ENCODE assay signal across 16 cellular contexts in the genomic region with DNA sequence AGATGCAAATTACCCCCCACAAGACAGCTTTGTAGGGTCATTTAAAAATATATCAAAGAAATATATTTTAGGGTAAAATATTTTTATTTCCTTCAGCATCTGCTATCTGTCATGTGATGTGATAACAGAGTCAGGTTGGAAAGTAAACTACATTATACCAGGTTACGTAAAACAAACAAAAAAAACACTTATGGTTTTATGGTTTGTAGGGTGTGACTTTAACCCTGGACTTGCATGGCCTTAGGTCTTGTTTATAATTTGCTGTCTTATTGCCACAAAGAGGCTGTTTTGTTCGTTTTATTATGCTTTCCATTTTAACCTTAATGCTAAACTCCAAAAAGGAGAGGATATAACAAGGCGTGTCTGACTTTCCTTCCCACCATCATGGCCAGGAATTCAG.
DNase-seq lines count a peak whose midpoint lies in the region; ATAC-seq, FAIRE-seq and TF ChIP-seq lines count a peak whose summit lies in the region.
"Had no signal": no experiment of that assay in that cellular context is flagged by ENCODE, and none has a peak within 500 bp of the region (broad histone marks: within the 10 kb centered on the region; RNA-seq: fewer than 3 reads in every experiment).

No MANE protein-coding gene starts in this region.

- no peaks in the 10 kb centered on the region for H3K9me3 ChIP-seq in osteoblast (ENCODE audit: low read depth, low read length)
- H3K9me3 ChIP-seq: HAP-1 had no signal

- H3K27me3 ChIP-seq in osteoblast (ENCODE audit: insufficient read depth, low read length) = no peaks in the 10 kb centered on the region
- H3K27me3 ChIP-seq: BLaER1 treated with 17β-estradiol and CSF1 and Interleukin-3, amounts not matched to agents 10 nM and 100 nM had no signal

- H3K79me2 ChIP-seq in osteoblast (ENCODE audit: insufficient read depth, low read length) = no peaks in the 10 kb centered on the region

- peak overlapping the region; percentile 29 for H2AFZ ChIP-seq in osteoblast (ENCODE audit: low read length)

- H3K27ac ChIP-seq in osteoblast (ENCODE audit: low read depth, low read length) = no peak overlapping the region
- H3K27ac ChIP-seq: BLaER1 treated with 17β-estradiol and CSF1 and Interleukin-3, amounts not matched to agents 10 nM and 100 nM had no signal

- TF ChIP-seq CTCF in osteoblast (IDR thresholded peaks at IDR 0.05; ENCODE audit: extremely low read depth, low read depth, low read length) = no peak

- no peaks in the 10 kb centered on the region for H3K36me3 ChIP-seq in osteoblast (ENCODE audit: insufficient read depth, low read length)
- H3K36me3 ChIP-seq: BLaER1 treated with 17β-estradiol and CSF1 and Interleukin-3, amounts not matched to agents 10 nM and 100 nM; HAP-1 had no signal

- H3K27me3 Mint-ChIP-seq in stimulated activated memory B cell treated with anti-CD40 and anti-IgM and Interleukin-4, amounts not matched to agents 10 μg/mL and 1 μg/mL and 100 μg/mL, for 72 hours = no peaks in the 10 kb centered on the region
- H3K27me3 Mint-ChIP-seq: B cell had no signal

- no peaks in the 10 kb centered on the region for H4K20me1 ChIP-seq in osteoblast (ENCODE audit: insufficient read depth, low read length)
- H4K20me1 ChIP-seq: BLaER1 treated with 17β-estradiol and CSF1 and Interleukin-3, amounts not matched to agents 10 nM and 100 nM had no signal

- FAIRE-seq in colon (lab: Jason Lieb, UNC) = peak; percentile 33
- FAIRE-seq: GM12891, GM19239, H1 had no signal

- H3K27ac Mint-ChIP-seq in stimulated activated memory B cell treated with anti-CD40 and anti-IgM and Interleukin-4, amounts not matched to agents 10 μg/mL and 1 μg/mL and 100 μg/mL, for 72 hours = no peak overlapping the region
- H3K27ac Mint-ChIP-seq: B cell; CD8-positive, alpha-beta T cell had no signal

- no peak overlapping the region for H3K4me2 ChIP-seq in osteoblast (ENCODE audit: insufficient read depth, low read length)
- H3K4me2 ChIP-seq: BLaER1 treated with 17β-estradiol and CSF1 and Interleukin-3, amounts not matched to agents 10 nM and 100 nM had no signal

- no peak for ATAC-seq in stimulated activated memory B cell treated with anti-CD40 and anti-IgM and Interleukin-4, amounts not matched to agents 10 μg/mL and 1 μg/mL and 100 μg/mL, for 72 hours
- no peak for ATAC-seq in HG03378 (IDR thresholded peaks at IDR 0.05; ENCODE audit: unreplicated experiment)
- ATAC-seq: CD8-positive, alpha-beta T cell had no signal

- H3K4me3 Mint-ChIP-seq in stimulated activated memory B cell treated with anti-CD40 and anti-IgM and Interleukin-4, amounts not matched to agents 10 μg/mL and 1 μg/mL and 100 μg/mL, for 72 hours = no peak overlapping the region
- H3K4me3 Mint-ChIP-seq: B cell; CD8-positive, alpha-beta T cell had no signal

- no peaks in the 10 kb centered on the region for H3K9me3 Mint-ChIP-seq in stimulated activated memory B cell treated with anti-CD40 and anti-IgM and Interleukin-4, amounts not matched to agents 10 μg/mL and 1 μg/mL and 100 μg/mL, for 72 hours
- H3K9me3 Mint-ChIP-seq: CD8-positive, alpha-beta T cell had no signal

- peak; percentile 7 for DNase-seq in NCI-H748 (lab: John Stamatoyannopoulos, UW; ENCODE audit: unreplicated experiment)
- no peak for DNase-seq in NCI-H748 treated with DMSO at 0.1 percent for 48 hours (lab: John Stamatoyannopoulos, UW)
- DNase-seq in osteoblast (ENCODE audit: insufficient read length, low spot score, missing footprints) = no peak
- DNase-seq in NCI-H446 treated with DMSO at 0.1 percent for 48 hours (lab: John Stamatoyannopoulos, UW) = no peak
- DNase-seq: 8988T; Calu3; CD8-positive, alpha-beta T cell had no signal

- no peaks in the 10 kb centered on the region for H3K36me3 Mint-ChIP-seq in stimulated activated memory B cell treated with anti-CD40 and anti-IgM and Interleukin-4, amounts not matched to agents 10 μg/mL and 1 μg/mL and 100 μg/mL, for 72 hours
- H3K36me3 Mint-ChIP-seq: CD8-positive, alpha-beta T cell had no signal

- H3K4me3 ChIP-seq in osteoblast (ENCODE audit: insufficient read depth, low read length) = no peak overlapping the region
- H3K4me3 ChIP-seq: BLaER1 treated with 17β-estradiol and CSF1 and Interleukin-3, amounts not matched to agents 10 nM and 100 nM; HAP-1 had no signal

- H3K4me1 ChIP-seq in osteoblast (ENCODE audit: insufficient read depth, low read length) = no peaks in the 10 kb centered on the region
- H3K4me1 ChIP-seq: HAP-1 had no signal

- no peaks in the 10 kb centered on the region for H3K4me1 Mint-ChIP-seq in stimulated activated memory B cell treated with anti-CD40 and anti-IgM and Interleukin-4, amounts not matched to agents 10 μg/mL and 1 μg/mL and 100 μg/mL, for 72 hours
- H3K4me1 Mint-ChIP-seq: B cell had no signal
